8 cellular contexts compared by ENCODE assay signal in the genomic region with DNA sequence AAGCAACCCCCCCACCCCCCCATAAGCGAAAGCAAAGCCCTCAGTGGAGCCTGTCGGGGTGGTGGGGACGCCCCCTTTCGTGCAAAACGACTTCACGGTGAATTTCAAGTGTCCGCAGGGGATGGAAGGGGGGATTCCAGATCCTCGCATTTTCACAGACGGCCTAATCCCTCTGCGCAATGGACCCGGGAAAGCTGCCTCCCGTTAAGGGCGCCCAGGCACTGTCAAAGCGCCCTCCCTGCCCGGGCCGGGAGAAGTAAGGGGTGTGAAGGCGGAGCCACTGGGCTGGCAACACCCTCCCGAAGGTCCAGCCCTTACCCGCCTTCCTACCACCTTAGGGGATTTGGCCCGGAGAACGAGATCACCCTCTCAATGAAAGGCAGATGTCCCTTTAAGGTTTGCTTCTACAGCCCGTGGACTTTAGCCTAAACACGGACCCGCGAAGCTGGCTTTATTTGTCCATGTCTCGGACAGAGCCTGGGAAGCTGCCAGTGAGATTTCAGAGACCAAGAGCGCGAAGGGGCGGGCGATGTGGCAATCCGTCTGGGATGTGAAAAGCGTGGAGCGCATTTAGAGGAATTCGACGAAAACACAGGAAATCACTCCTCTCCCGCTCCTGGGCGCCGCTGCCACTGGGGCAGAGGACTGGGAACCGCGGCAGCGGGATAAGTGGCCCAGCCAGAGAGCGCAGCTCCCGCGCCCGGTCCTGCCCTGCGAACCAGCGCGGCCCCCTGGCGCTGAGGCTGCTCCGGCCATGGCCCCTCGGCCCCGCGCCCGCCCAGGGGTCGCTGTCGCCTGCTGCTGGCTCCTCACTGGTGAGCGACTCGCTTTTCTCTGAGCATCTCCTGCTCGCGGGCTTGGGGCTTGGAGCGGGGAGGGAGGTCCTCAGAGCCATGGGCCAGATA. TPM values are rescaled to one million over a fixed set of nuclear protein-coding genes. Genes with fewer than 3 reads are reported as not detected.
DNase-seq lines count a peak whose midpoint lies in the region; ATAC-seq and TF ChIP-seq lines count a peak whose summit lies in the region.

A gene (plus strand): TSS at position 317 of the 905 bp plus-strand sequence. CDS start 438 bp downstream, at position 755.
A gene with protein sequence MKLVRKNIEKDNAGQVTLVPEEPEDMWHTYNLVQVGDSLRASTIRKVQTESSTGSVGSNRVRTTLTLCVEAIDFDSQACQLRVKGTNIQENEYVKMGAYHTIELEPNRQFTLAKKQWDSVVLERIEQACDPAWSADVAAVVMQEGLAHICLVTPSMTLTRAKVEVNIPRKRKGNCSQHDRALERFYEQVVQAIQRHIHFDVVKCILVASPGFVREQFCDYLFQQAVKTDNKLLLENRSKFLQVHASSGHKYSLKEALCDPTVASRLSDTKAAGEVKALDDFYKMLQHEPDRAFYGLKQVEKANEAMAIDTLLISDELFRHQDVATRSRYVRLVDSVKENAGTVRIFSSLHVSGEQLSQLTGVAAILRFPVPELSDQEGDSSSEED (plus strand): TSS at position 317 of the 905 bp plus-strand sequence. CDS start 12,479 bp downstream, outside the sequence.

- peaks cover 28% of the 10 kb centered on the region for H3K4me1 Mint-ChIP-seq in activated T-helper 17 cell treated with anti-CD3 and anti-CD28 coated beads, Interleukin-2, amount 50 U/mL, for 72 hours
- H3K4me1 Mint-ChIP-seq in naive thymus-derived CD4-positive, alpha-beta T cell, result peaks cover 16 to 40% (median 33%) of the 10 kb centered on the region in 7 donors

- H3K27ac Mint-ChIP-seq in activated T-helper 17 cell treated with anti-CD3 and anti-CD28 coated beads, Interleukin-2, amount 50 U/mL, for 72 hours, result peak within 1 kb of the TSS; percentile 82
- peak within 1 kb of the TSS; percentile 7 to 87 (median 59) for H3K27ac Mint-ChIP-seq in naive thymus-derived CD4-positive, alpha-beta T cell

- WGBS in suprapubic skin, result 0% methylated on average over 45 of the region's 61 CpGs

- no peak for TF ChIP-seq EP300 in suprapubic skin (IDR thresholded peaks at IDR 0.05)

- H3K27ac ChIP-seq in naive thymus-derived CD4-positive, alpha-beta T cell (ENCODE audit: low read depth, low read length), result peak within 1 kb of the TSS; percentile 67
- peak within 1 kb of the TSS; percentile 83 for H3K27ac ChIP-seq in suprapubic skin

- peaks cover 0 to 15% of the 10 kb centered on the region in 2 donors for H3K4me1 ChIP-seq in naive thymus-derived CD4-positive, alpha-beta T cell (ENCODE audit: control insufficient read depth in 2 of 2, insufficient read depth in 2 of 2, low read length in 2 of 2)
- H3K4me1 ChIP-seq in suprapubic skin, result peaks cover 12% of the 10 kb centered on the region

- POLR2A ChIA-PET in naive thymus-derived CD4-positive, alpha-beta T cell (lab: Charles Lee), result interaction anchor here (0.8 to 1.8 kb wide), 4 partner anchors 11 to 76 kb away, joined by 3 to 6 read pairs (median 4); no protein-coding TSS in a partner anchor

- peak; percentile 20 for TF ChIP-seq CTCF in AG09319 (IDR thresholded peaks at IDR 0.05; ENCODE audit: low read depth, low read length)
- no peak for TF ChIP-seq CTCF in fibroblast of mammary gland (conservative IDR thresholded peaks at IDR 0.05; ENCODE audit: control insufficient read depth, insufficient read depth, low read depth, low read length)
- peak in 1 of 2 donors; percentile 20 for TF ChIP-seq CTCF in suprapubic skin (IDR thresholded peaks at IDR 0.05)

- CTCF ChIA-PET in naive thymus-derived CD4-positive, alpha-beta T cell (lab: Charles Lee), result interaction anchor here (0.6 to 1.8 kb wide), 9 partner anchors 8 to 127 kb away, joined by 3 to 8 read pairs (median 3); no protein-coding TSS in a partner anchor

- TF ChIP-seq POLR2A in suprapubic skin (IDR thresholded peaks at IDR 0.05), result peak in 1 of 2 donors; percentile 35

- no peaks in the 10 kb centered on the region for H3K9me3 Mint-ChIP-seq in activated T-helper 17 cell treated with anti-CD3 and anti-CD28 coated beads, Interleukin-2, amount 50 U/mL, for 72 hours
- no peaks in the 10 kb centered on the region for H3K9me3 Mint-ChIP-seq in naive thymus-derived CD4-positive, alpha-beta T cell

- DNase-seq in AG09319 (ENCODE audit: extremely low read depth, low read depth) (peak; percentile 59), NCI-H748 (lab: John Stamatoyannopoulos, UW; ENCODE audit: unreplicated experiment) (peak; percentile 87), fibroblast of mammary gland (ENCODE audit: low read depth) (peak; percentile 76), suprapubic skin (ENCODE audit: low spot score in 2 of 2) (peak; percentile 87 to 90)
- DNase-seq in naive thymus-derived CD4-positive, alpha-beta T cell, result peak; percentile 13 to 55 (median 44)

- peak within 1 kb of the TSS; percentile 67 for H3K4me3 ChIP-seq in fibroblast of mammary gland (ENCODE audit: control insufficient read depth, low read depth, low read length)
- peak within 1 kb of the TSS; percentile 71 for H3K4me3 ChIP-seq in naive thymus-derived CD4-positive, alpha-beta T cell (ENCODE audit: low read length)
- H3K4me3 ChIP-seq in suprapubic skin, result peak within 1 kb of the TSS; percentile 60

- H3K27me3 Mint-ChIP-seq in activated T-helper 17 cell treated with anti-CD3 and anti-CD28 coated beads, Interleukin-2, amount 50 U/mL, for 72 hours, result no peaks in the 10 kb centered on the region
- peaks cover 0 to 41% (median 3%) of the 10 kb centered on the region in 5 donors for H3K27me3 Mint-ChIP-seq in naive thymus-derived CD4-positive, alpha-beta T cell

- no peaks in the 10 kb centered on the region for H3K36me3 Mint-ChIP-seq in activated T-helper 17 cell treated with anti-CD3 and anti-CD28 coated beads, Interleukin-2, amount 50 U/mL, for 72 hours (ENCODE audit: low read depth)
- peaks cover 0 to 11% (median 0%) of the 10 kb centered on the region in 5 donors for H3K36me3 Mint-ChIP-seq in naive thymus-derived CD4-positive, alpha-beta T cell

- H3K9me3 ChIP-seq in naive thymus-derived CD4-positive, alpha-beta T cell (ENCODE audit: control insufficient read depth in 2 of 3, low read length in 3 of 3), result no peaks in the 10 kb centered on the region
- no peaks in the 10 kb centered on the region for H3K9me3 ChIP-seq in suprapubic skin

- intact Hi-C loops in naive thymus-derived CD4-positive, alpha-beta T cell (cut with micrococcal nuclease), result loop anchor here (1.0 to 5.0 kb wide), 13 partner anchors 10 to 308 kb away; no protein-coding TSS in a partner anchor

- H3K36me3 ChIP-seq in naive thymus-derived CD4-positive, alpha-beta T cell (ENCODE audit: control insufficient read depth in 2 of 3, insufficient read depth in 3 of 3, low read length in 3 of 3), result no peaks in the 10 kb centered on the region
- no peaks in the 10 kb centered on the region for H3K36me3 ChIP-seq in suprapubic skin

- peak within 1 kb of the TSS; percentile 87 for H3K4me3 Mint-ChIP-seq in activated T-helper 17 cell treated with anti-CD3 and anti-CD28 coated beads, Interleukin-2, amount 50 U/mL, for 72 hours
- peak within 1 kb of the TSS; percentile 85 to 95 (median 92) for H3K4me3 Mint-ChIP-seq in naive thymus-derived CD4-positive, alpha-beta T cell

- peak; percentile 63 for ATAC-seq in GM18858 (IDR thresholded peaks at IDR 0.05; ENCODE audit: unreplicated experiment)
- ATAC-seq in HG03045 (IDR thresholded peaks at IDR 0.05; ENCODE audit: unreplicated experiment), result peak; percentile 85
- ATAC-seq in activated T-helper 17 cell treated with anti-CD3 and anti-CD28 coated beads, Interleukin-2, amount 50 U/mL, for 72 hours (replicated peaks), result peak; percentile 88
- ATAC-seq in naive thymus-derived CD4-positive, alpha-beta T cell, result peak; percentile 84

- H3K27me3 ChIP-seq in naive thymus-derived CD4-positive, alpha-beta T cell (ENCODE audit: control insufficient read depth in 2 of 2, insufficient read depth in 2 of 2, low read length in 2 of 2), result no peaks in the 10 kb centered on the region
- H3K27me3 ChIP-seq in suprapubic skin, result no peaks in the 10 kb centered on the region

RNA-seq across cellular contexts. Expression of the first gene that starts in this region (rescaled TPM):
- total RNA-seq in activated T-helper 17 cell treated with anti-CD3 and anti-CD28 coated beads, Interleukin-2, amount 50 U/mL, for 72 hours, result 10 to 100 TPM in 1 of 2 donors, 1 to 10 TPM in 1; 3.1 to 14.9 TPM
- 1 to 10 TPM in 4 of 5 experiments, under 1 TPM in 1; 0.92 to 8.7 (median 2.4) TPM for total RNA-seq in naive thymus-derived CD4-positive, alpha-beta T cell
- polyA plus RNA-seq in naive thymus-derived CD4-positive, alpha-beta T cell, result 1 to 10 TPM; 1.6 to 1.8 TPM
- 1 to 10 TPM; 2.4 to 9.8 (median 5.9) TPM for total RNA-seq in suprapubic skin

RNA-seq across cellular contexts. Expression of the second gene that starts in this region (rescaled TPM):
- 10 to 100 TPM; 22.9 to 35.0 TPM for total RNA-seq in activated T-helper 17 cell treated with anti-CD3 and anti-CD28 coated beads, Interleukin-2, amount 50 U/mL, for 72 hours
- total RNA-seq in naive thymus-derived CD4-positive, alpha-beta T cell, result 10 to 100 TPM in 2 of 5 experiments, 1 to 10 TPM in 3; 7.7 to 16.8 (median 9.7) TPM
- 1 to 10 TPM; 4.6 to 6.1 TPM for polyA plus RNA-seq in naive thymus-derived CD4-positive, alpha-beta T cell
- total RNA-seq in suprapubic skin, result 10 to 100 TPM in 3 of 4 donors, 1 to 10 TPM in 1; 9.8 to 17.5 (median 11.2) TPM

Comparison
In these comparisons a context has a peak if more than half of its experiments do, and no peak if none do; other contexts are left out.
1. Peak in every context shown above with its lines: DNase-seq, ATAC-seq, H3K4me3 ChIP-seq and H3K27ac ChIP-seq.